21 cellular contexts compared by ENCODE assay signal in the genomic region with DNA sequence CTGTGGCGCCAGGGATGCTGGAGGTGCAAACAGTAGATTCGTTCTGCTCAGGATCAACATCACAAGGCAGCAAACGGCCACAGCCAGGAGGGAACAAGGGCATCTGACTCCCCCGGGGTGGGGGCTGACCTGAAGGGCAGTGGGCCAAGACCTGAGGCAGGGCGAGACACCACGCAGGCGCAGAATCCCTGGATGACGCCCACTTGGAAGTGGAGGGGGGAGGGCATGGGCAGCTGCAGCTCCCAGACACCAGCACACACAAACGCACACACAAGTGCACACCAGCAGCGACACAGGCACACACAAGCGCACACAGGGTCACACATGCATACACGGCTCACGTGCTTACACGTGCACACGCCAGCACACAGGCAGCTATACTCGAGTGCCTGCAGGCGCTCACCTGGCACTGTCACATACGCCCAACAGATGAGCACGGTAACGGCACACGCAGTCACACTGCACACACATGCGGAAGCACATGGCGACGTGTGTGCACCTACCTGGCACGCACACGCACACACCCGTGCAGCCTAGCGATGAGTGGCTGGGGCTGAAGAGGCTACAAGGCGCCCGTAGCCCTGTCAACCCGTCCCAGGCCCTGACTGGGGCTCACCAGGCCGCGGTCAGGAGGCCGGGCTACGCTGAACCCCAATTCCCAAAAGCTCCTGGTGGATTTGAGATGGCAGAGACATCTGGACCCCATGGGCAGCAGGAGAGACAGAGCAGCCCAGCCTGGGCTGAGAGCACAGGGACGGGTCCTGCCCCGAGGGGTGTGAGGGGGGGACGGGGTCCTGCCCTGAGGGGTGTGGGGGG. TPM values are rescaled to one million over a fixed set of nuclear protein-coding genes. Genes with fewer than 3 reads are reported as not detected.
DNase-seq lines count a peak whose midpoint lies in the region; ATAC-seq and TF ChIP-seq lines count a peak whose summit lies in the region.
"Had no signal": no experiment of that assay in that cellular context is flagged by ENCODE, and none has a peak within 500 bp of the region (broad histone marks: within the 10 kb centered on the region; RNA-seq: fewer than 3 reads in every experiment).

No MANE protein-coding gene starts in this region.

- H3K4me1 ChIP-seq in mesenchymal stem cell (ENCODE audit: control insufficient read depth, insufficient read depth, low read depth, low read length): peaks cover 5% of the 10 kb centered on the region

- H2BK12ac ChIP-seq in mesenchymal stem cell (ENCODE audit: low read length in 2 of 2): no peak overlapping the region

- WGBS in mesenchymal stem cell: 91% methylated on average over 35 of the region's 38 CpGs

- no peak for DNase-seq in stimulated activated naive CD8-positive, alpha-beta T cell treated with anti-CD3 and anti-CD28 coated beads, Interleukin-15, amount 100 ng/mL, for 72 hours
- no peak for DNase-seq in stimulated activated naive CD8-positive, alpha-beta T cell treated with anti-CD3 and anti-CD28 coated beads, Interleukin-15, Interleukin-2, amounts not matched to agents 100 U/mL and 50 U/mL, for 24 hours
- peak; percentile 81 for DNase-seq in NCI-H774 (lab: John Stamatoyannopoulos, UW)
- DNase-seq in mesenchymal stem cell: no peak
- DNase-seq in MV-4-11 (lab: John Stamatoyannopoulos, UW): no peak
- DNase-seq in stimulated activated naive B cell treated with anti-CD40 and anti-IgM and Interleukin-4, amounts not matched to agents 10 μg/mL and 1 μg/mL and 100 μg/mL, for 72 hours: no peak
- no peak for DNase-seq in erythroblast (lab: John Stamatoyannopoulos, UW)
- DNase-seq: activated CD4-positive, CD25-positive, alpha-beta regulatory T cell; activated naive CD8-positive, alpha-beta T cell treated with anti-CD3 and anti-CD28 coated beads, Interleukin-2, amount 10 ng/mL, durations not matched to agents 7 days and 5 days; cerebellar nuclear complex; gastrocnemius medialis; immature natural killer cell; Kasumi-1; midbrain; NCI-H2171 treated with DMSO at 0.1 percent for 48 hours; PC-9; stimulated activated CD4-positive, alpha-beta T cell treated with anti-CD3 and anti-CD28 coated beads, Interleukin-15, amount 100 ng/mL, for 24 hours had no signal

- no peak overlapping the region for H3K9ac ChIP-seq in mesenchymal stem cell (ENCODE audit: low read length)
- H3K9ac ChIP-seq: BLaER1 had no signal

- H3K4me1 Mint-ChIP-seq in stimulated activated naive CD8-positive, alpha-beta T cell treated with anti-CD3 and anti-CD28 coated beads, Interleukin-15, amount 100 ng/mL, for 72 hours: peaks cover 8% of the 10 kb centered on the region
- peaks cover 0 to 2% of the 10 kb centered on the region in 2 donors for H3K4me1 Mint-ChIP-seq in stimulated activated naive B cell treated with anti-CD40 and anti-IgM and Interleukin-4, amounts not matched to agents 10 μg/mL and 1 μg/mL and 100 μg/mL, for 72 hours
- H3K4me1 Mint-ChIP-seq: activated naive CD8-positive, alpha-beta T cell treated with anti-CD3 and anti-CD28 coated beads, Interleukin-2, amount 10 ng/mL, durations not matched to agents 7 days and 5 days; immature natural killer cell had no signal

- no peaks in the 10 kb centered on the region for H3K9me3 ChIP-seq in mesenchymal stem cell (ENCODE audit: control insufficient read depth, low read length)
- H3K9me3 ChIP-seq: gastrocnemius medialis, suprapubic skin had no signal

- ATAC-seq in stimulated activated naive CD8-positive, alpha-beta T cell treated with anti-CD3 and anti-CD28 coated beads, Interleukin-15, amount 100 ng/mL, for 72 hours: peak; percentile 43
- ATAC-seq in stimulated activated naive CD8-positive, alpha-beta T cell treated with anti-CD3 and anti-CD28 coated beads, Interleukin-15, Interleukin-2, amounts not matched to agents 100 U/mL and 50 U/mL, for 24 hours: no peak
- no peak for ATAC-seq in stimulated activated naive B cell treated with anti-CD40 and anti-IgM and Interleukin-4, amounts not matched to agents 10 μg/mL and 1 μg/mL and 100 μg/mL, for 72 hours (replicated peaks)
- ATAC-seq in GM21529 (IDR thresholded peaks at IDR 0.05; ENCODE audit: unreplicated experiment): no peak
- ATAC-seq: gastrocnemius medialis had no signal

- H3K23ac ChIP-seq in mesenchymal stem cell (ENCODE audit: low read length in 2 of 2): no peak overlapping the region

- peak overlapping the region; percentile 14 for H4K91ac ChIP-seq in mesenchymal stem cell (ENCODE audit: low read length)

- no peak overlapping the region for H3K4ac ChIP-seq in mesenchymal stem cell (ENCODE audit: low read depth in 1 of 2, low read length in 2 of 2)

- TF ChIP-seq POLR2A in erythroblast (IDR thresholded peaks at IDR 0.05; ENCODE audit: low read length): no peak

- H3K36me3 ChIP-seq in mesenchymal stem cell (ENCODE audit: control insufficient read depth in 1 of 2, insufficient read depth in 2 of 2, low read depth in 1 of 2, low read length in 2 of 2): no peaks in the 10 kb centered on the region
- H3K36me3 ChIP-seq: BLaER1, gastrocnemius medialis, suprapubic skin had no signal

- peak overlapping the region in 1 of 2 donors; percentile 67 for H3K27ac Mint-ChIP-seq in stimulated activated naive CD8-positive, alpha-beta T cell treated with anti-CD3 and anti-CD28 coated beads, Interleukin-15, amount 100 ng/mL, for 72 hours
- no peak overlapping the region for H3K27ac Mint-ChIP-seq in stimulated activated naive B cell treated with anti-CD40 and anti-IgM and Interleukin-4, amounts not matched to agents 10 μg/mL and 1 μg/mL and 100 μg/mL, for 72 hours
- H3K27ac Mint-ChIP-seq: activated naive CD8-positive, alpha-beta T cell treated with anti-CD3 and anti-CD28 coated beads, Interleukin-2, amount 10 ng/mL, durations not matched to agents 7 days and 5 days; immature natural killer cell; progenitor cell of endocrine pancreas had no signal

- H2AFZ ChIP-seq in mesenchymal stem cell (ENCODE audit: low read depth, low read length): no peak overlapping the region
- H2AFZ ChIP-seq: PC-9 had no signal

- no peak overlapping the region for H3K4me2 ChIP-seq in mesenchymal stem cell (ENCODE audit: low read length, poor library complexity, severe bottlenecking)
- H3K4me2 ChIP-seq: BLaER1, PC-9 had no signal

- no peak overlapping the region for H3K27ac ChIP-seq in mesenchymal stem cell (ENCODE audit: low read length, poor library complexity, severe bottlenecking)
- H3K27ac ChIP-seq: BLaER1, gastrocnemius medialis, PC-9, suprapubic skin had no signal

- H3K27me3 ChIP-seq in mesenchymal stem cell (ENCODE audit: control insufficient read depth in 1 of 2, insufficient read depth in 1 of 2, low read length in 2 of 2): peaks cover 12 to 57% of the 10 kb centered on the region in 2 experiments
- H3K27me3 ChIP-seq: BLaER1 had no signal

- no peak overlapping the region for H4K8ac ChIP-seq in mesenchymal stem cell (ENCODE audit: low read length)

- H3K36me3 Mint-ChIP-seq in stimulated activated naive B cell treated with anti-CD40 and anti-IgM and Interleukin-4, amounts not matched to agents 10 μg/mL and 1 μg/mL and 100 μg/mL, for 72 hours: no peaks in the 10 kb centered on the region
- H3K36me3 Mint-ChIP-seq: activated naive CD8-positive, alpha-beta T cell treated with anti-CD3 and anti-CD28 coated beads, Interleukin-2, amount 10 ng/mL, durations not matched to agents 7 days and 5 days; immature natural killer cell had no signal

- no peak overlapping the region for H3K14ac ChIP-seq in mesenchymal stem cell (ENCODE audit: low read length in 2 of 2)

- no peak overlapping the region for H3K4me3 Mint-ChIP-seq in stimulated activated naive CD8-positive, alpha-beta T cell treated with anti-CD3 and anti-CD28 coated beads, Interleukin-15, amount 100 ng/mL, for 72 hours
- no peak overlapping the region for H3K4me3 Mint-ChIP-seq in stimulated activated naive B cell treated with anti-CD40 and anti-IgM and Interleukin-4, amounts not matched to agents 10 μg/mL and 1 μg/mL and 100 μg/mL, for 72 hours
- H3K4me3 Mint-ChIP-seq: activated naive CD8-positive, alpha-beta T cell treated with anti-CD3 and anti-CD28 coated beads, Interleukin-2, amount 10 ng/mL, durations not matched to agents 7 days and 5 days; immature natural killer cell had no signal

- H3K18ac ChIP-seq in mesenchymal stem cell (ENCODE audit: low read depth in 1 of 2, low read length in 2 of 2): no peak overlapping the region

- H3K9me3 Mint-ChIP-seq in stimulated activated naive CD8-positive, alpha-beta T cell treated with anti-CD3 and anti-CD28 coated beads, Interleukin-15, amount 100 ng/mL, for 72 hours: no peaks in the 10 kb centered on the region
- H3K9me3 Mint-ChIP-seq in stimulated activated naive B cell treated with anti-CD40 and anti-IgM and Interleukin-4, amounts not matched to agents 10 μg/mL and 1 μg/mL and 100 μg/mL, for 72 hours: no peaks in the 10 kb centered on the region
- H3K9me3 Mint-ChIP-seq: activated naive CD8-positive, alpha-beta T cell treated with anti-CD3 and anti-CD28 coated beads, Interleukin-2, amount 10 ng/mL, durations not matched to agents 7 days and 5 days; immature natural killer cell had no signal

- H2BK5ac ChIP-seq in mesenchymal stem cell (ENCODE audit: low read depth, low read length, poor library complexity, severe bottlenecking): no peak overlapping the region

- H2BK120ac ChIP-seq in mesenchymal stem cell (ENCODE audit: low read depth, low read length): no peak overlapping the region

- no peak overlapping the region for H3K4me3 ChIP-seq in mesenchymal stem cell (ENCODE audit: insufficient read depth in 1 of 2, low read depth in 1 of 2, low read length in 2 of 2)
- H3K4me3 ChIP-seq: BLaER1, gastrocnemius medialis, PC-9, suprapubic skin had no signal

- H3K79me1 ChIP-seq in mesenchymal stem cell (replicated peaks; ENCODE audit: low read length, poor library complexity, severe bottlenecking): no peaks in the 10 kb centered on the region

- H2AK5ac ChIP-seq in mesenchymal stem cell (ENCODE audit: low read length, severe bottlenecking): no peak overlapping the region

- H3K27me3 Mint-ChIP-seq in stimulated activated naive CD8-positive, alpha-beta T cell treated with anti-CD3 and anti-CD28 coated beads, Interleukin-15, amount 100 ng/mL, for 72 hours: peaks cover 49% of the 10 kb centered on the region
- H3K27me3 Mint-ChIP-seq in stimulated activated naive B cell treated with anti-CD40 and anti-IgM and Interleukin-4, amounts not matched to agents 10 μg/mL and 1 μg/mL and 100 μg/mL, for 72 hours: peaks cover 19 to 46% of the 10 kb centered on the region in 2 donors
- H3K27me3 Mint-ChIP-seq: activated naive CD8-positive, alpha-beta T cell treated with anti-CD3 and anti-CD28 coated beads, Interleukin-2, amount 10 ng/mL, durations not matched to agents 7 days and 5 days; progenitor cell of endocrine pancreas had no signal

- H2BK15ac ChIP-seq in mesenchymal stem cell (ENCODE audit: low read depth, poor library complexity, severe bottlenecking): no peak overlapping the region

RNA-seq across cellular contexts. Expression of a gene that starts 5.5 kb away (rescaled TPM):
- 0.35 TPM for polyA plus RNA-seq in mesenchymal stem cell (2013, experiment 1 of 2)
- 0.37 TPM for polyA plus RNA-seq in mesenchymal stem cell (2013, experiment 2 of 2)
- polyA plus RNA-seq: immature natural killer cell had no signal

RNA-seq across cellular contexts. Expression of a gene that starts 57.4 kb away (rescaled TPM):
- 23.8 TPM for polyA plus RNA-seq in mesenchymal stem cell (2013, experiment 1 of 2)
- polyA plus RNA-seq in mesenchymal stem cell (2013, experiment 2 of 2): 24.7 TPM
- polyA plus RNA-seq: immature natural killer cell had no signal

RNA-seq across cellular contexts. Expression of a gene that starts 58.8 kb away (rescaled TPM):
- 32.6 TPM for polyA plus RNA-seq in mesenchymal stem cell (2013, experiment 1 of 2)
- polyA plus RNA-seq in mesenchymal stem cell (2013, experiment 2 of 2): 31.7 TPM
